Comparison of ENCODE assay signal across 9 cellular contexts in the genomic region with DNA sequence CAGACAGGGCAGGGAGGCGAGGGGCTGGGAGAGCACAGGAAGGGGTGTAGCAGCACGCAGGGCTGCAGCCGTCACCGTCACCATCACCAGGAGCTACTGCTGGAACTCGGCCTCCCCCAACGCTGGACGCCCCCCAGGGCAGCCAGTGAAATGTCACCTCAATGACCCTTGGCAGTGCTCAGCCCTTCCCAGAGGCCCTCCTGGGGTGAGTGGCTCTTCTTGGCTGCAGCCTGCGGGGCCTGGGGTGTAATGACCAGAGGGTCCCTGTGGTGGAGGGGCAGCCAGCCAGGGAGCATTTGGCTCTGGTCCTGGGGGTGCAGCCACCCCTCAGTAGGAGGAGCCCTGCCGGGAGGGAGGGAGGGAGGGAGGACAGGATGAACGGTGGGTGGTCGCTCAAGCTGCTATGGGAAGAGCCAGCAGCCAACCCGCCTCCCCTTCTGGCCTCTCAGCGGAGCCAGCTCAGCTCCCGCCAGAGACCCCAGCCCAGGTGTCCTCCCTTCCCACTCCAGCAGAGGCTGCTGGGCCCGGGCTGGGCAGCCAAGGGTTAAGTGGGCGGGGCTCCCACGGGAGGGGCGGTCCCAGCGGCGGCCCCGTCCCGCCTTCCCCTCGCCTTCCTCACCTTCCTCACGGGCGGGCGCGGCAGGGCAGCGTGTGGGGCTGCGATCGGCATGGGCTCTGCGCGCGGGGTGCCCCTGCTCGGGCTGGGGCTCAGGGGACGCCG. TPM values are rescaled to one million over a fixed set of nuclear protein-coding genes. Genes with fewer than 3 reads are reported as not detected.
A peak's percentile ranks its signal among the peaks of the same experiment; 100 is the strongest.
DNase-seq lines count a peak whose midpoint lies in the region; ATAC-seq and TF ChIP-seq lines count a peak whose summit lies in the region.
"Had no signal": no experiment of that assay in that cellular context is flagged by ENCODE, and none has a peak within 500 bp of the region (broad histone marks: within the 10 kb centered on the region; RNA-seq: fewer than 3 reads in every experiment).

No MANE protein-coding gene starts in this region.

- no peaks in the 10 kb centered on the region for H3K9me3 ChIP-seq in WERI-Rb-1 (ENCODE audit: severe bottlenecking)

- peaks cover 6% of the 10 kb centered on the region for H3K36me3 ChIP-seq in WERI-Rb-1

- no peak overlapping the region for H3K27ac Mint-ChIP-seq in activated CD4-positive, alpha-beta T cell treated with anti-CD3 and anti-CD28 coated beads for 36 hours
- H3K27ac Mint-ChIP-seq in activated CD4-positive, alpha-beta T cell treated with anti-CD3 and anti-CD28 coated beads, Interleukin-2, amount 10 ng/mL, durations not matched to agents 7 days and 5 days: no peak overlapping the region
- H3K27ac Mint-ChIP-seq in endothelial cell (ENCODE audit: unreplicated experiment): no peak overlapping the region

- H3K27ac ChIP-seq in WERI-Rb-1: peak overlapping the region; percentile 98

- no peaks in the 10 kb centered on the region for H3K9me3 Mint-ChIP-seq in activated CD4-positive, alpha-beta T cell treated with anti-CD3 and anti-CD28 coated beads for 36 hours (ENCODE audit: low read depth)
- no peaks in the 10 kb centered on the region for H3K9me3 Mint-ChIP-seq in activated CD4-positive, alpha-beta T cell treated with anti-CD3 and anti-CD28 coated beads, Interleukin-2, amount 10 ng/mL, durations not matched to agents 7 days and 5 days
- H3K9me3 Mint-ChIP-seq in endothelial cell (ENCODE audit: unreplicated experiment): no peaks in the 10 kb centered on the region

- peak; percentile 59 for ATAC-seq in activated CD4-positive, alpha-beta T cell treated with anti-CD3 and anti-CD28 coated beads for 36 hours
- ATAC-seq in stimulated activated naive CD8-positive, alpha-beta T cell treated with anti-CD3 and anti-CD28 coated beads, Interleukin-15, Interleukin-2, amounts not matched to agents 100 U/mL and 50 U/mL, for 24 hours: no peak
- ATAC-seq in HG03095 (IDR thresholded peaks at IDR 0.05; ENCODE audit: unreplicated experiment): no peak

- no peaks in the 10 kb centered on the region for H3K27me3 ChIP-seq in WERI-Rb-1 (ENCODE audit: insufficient read depth, low read depth, severe bottlenecking)

- intact Hi-C loops in activated CD4-positive, alpha-beta T cell treated with anti-CD3 and anti-CD28 coated beads for 36 hours (cut with DNase I, micrococcal nuclease): no loop called here

- no peaks in the 10 kb centered on the region for H3K36me3 Mint-ChIP-seq in activated CD4-positive, alpha-beta T cell treated with anti-CD3 and anti-CD28 coated beads for 36 hours (ENCODE audit: low read depth)
- no peaks in the 10 kb centered on the region for H3K36me3 Mint-ChIP-seq in activated CD4-positive, alpha-beta T cell treated with anti-CD3 and anti-CD28 coated beads, Interleukin-2, amount 10 ng/mL, durations not matched to agents 7 days and 5 days (ENCODE audit: low read depth)
- H3K36me3 Mint-ChIP-seq in endothelial cell (ENCODE audit: low read depth, unreplicated experiment): no peaks in the 10 kb centered on the region

- CTCF ChIA-PET in activated CD4-positive, alpha-beta T cell treated with anti-CD3 and anti-CD28 coated beads for 36 hours (lab: Charles Lee): no interaction called here
- CTCF ChIA-PET in activated CD4-positive, alpha-beta T cell treated with anti-CD3 and anti-CD28 coated beads, Interleukin-2, amount 10 ng/mL, durations not matched to agents 7 days and 5 days (lab: Charles Lee): no interaction called here

- no peaks in the 10 kb centered on the region for H3K27me3 Mint-ChIP-seq in activated CD4-positive, alpha-beta T cell treated with anti-CD3 and anti-CD28 coated beads for 36 hours
- no peaks in the 10 kb centered on the region for H3K27me3 Mint-ChIP-seq in activated CD4-positive, alpha-beta T cell treated with anti-CD3 and anti-CD28 coated beads, Interleukin-2, amount 10 ng/mL, durations not matched to agents 7 days and 5 days
- H3K27me3 Mint-ChIP-seq in endothelial cell (ENCODE audit: unreplicated experiment): peaks cover 3% of the 10 kb centered on the region

- peak; percentile 53 for DNase-seq in activated CD4-positive, alpha-beta T cell treated with anti-CD3 and anti-CD28 coated beads for 36 hours
- DNase-seq in activated CD4-positive, alpha-beta T cell treated with anti-CD3 and anti-CD28 coated beads, Interleukin-2, amount 10 ng/mL, durations not matched to agents 7 days and 5 days: no peak
- DNase-seq in WERI-Rb-1 (peak; percentile 64), endothelial cell (ENCODE audit: low spot score) (peak; percentile 47), HuH-7 (ENCODE audit: low spot score) (no peak), MV-4-11 (lab: John Stamatoyannopoulos, UW) (no peak)
- DNase-seq in stimulated activated naive CD8-positive, alpha-beta T cell treated with anti-CD3 and anti-CD28 coated beads, Interleukin-15, Interleukin-2, amounts not matched to agents 100 U/mL and 50 U/mL, for 24 hours: peak; percentile 52
- DNase-seq: NCI-H1930 had no signal

- POLR2A ChIA-PET in activated CD4-positive, alpha-beta T cell treated with anti-CD3 and anti-CD28 coated beads for 36 hours (lab: Charles Lee): no interaction called here
- POLR2A ChIA-PET in activated CD4-positive, alpha-beta T cell treated with anti-CD3 and anti-CD28 coated beads, Interleukin-2, amount 10 ng/mL, durations not matched to agents 7 days and 5 days (lab: Charles Lee): no interaction called here

- H3K4me1 Mint-ChIP-seq in activated CD4-positive, alpha-beta T cell treated with anti-CD3 and anti-CD28 coated beads for 36 hours: no peaks in the 10 kb centered on the region
- H3K4me1 Mint-ChIP-seq in activated CD4-positive, alpha-beta T cell treated with anti-CD3 and anti-CD28 coated beads, Interleukin-2, amount 10 ng/mL, durations not matched to agents 7 days and 5 days: no peaks in the 10 kb centered on the region
- H3K4me1 Mint-ChIP-seq in endothelial cell (ENCODE audit: unreplicated experiment): no peaks in the 10 kb centered on the region

- TF ChIP-seq CTCF in WERI-Rb-1 (IDR thresholded peaks at IDR 0.05; ENCODE audit: low read depth, low read length) (0 out of 2 replicates have a peak, but pooled peaks have one; percentile 8), endothelial cell (IDR thresholded peaks at IDR 0.05; ENCODE audit: unreplicated experiment) (no peak)

- no peak overlapping the region for H3K4me3 Mint-ChIP-seq in activated CD4-positive, alpha-beta T cell treated with anti-CD3 and anti-CD28 coated beads for 36 hours
- no peak overlapping the region for H3K4me3 Mint-ChIP-seq in activated CD4-positive, alpha-beta T cell treated with anti-CD3 and anti-CD28 coated beads, Interleukin-2, amount 10 ng/mL, durations not matched to agents 7 days and 5 days
- H3K4me3 Mint-ChIP-seq in endothelial cell (ENCODE audit: unreplicated experiment): no peak overlapping the region

- H3K4me3 ChIP-seq in WERI-Rb-1 (ENCODE audit: low read depth, low read length): peak overlapping the region; percentile 76

RNA-seq across cellular contexts. Expression of a gene that starts 9.1 kb away (rescaled TPM):
- 1 to 10 TPM; 5.1 to 6.3 TPM for total RNA-seq in activated CD4-positive, alpha-beta T cell treated with anti-CD3 and anti-CD28 coated beads for 36 hours
- total RNA-seq in activated CD4-positive, alpha-beta T cell treated with anti-CD3 and anti-CD28 coated beads, Interleukin-2, amount 10 ng/mL, durations not matched to agents 7 days and 5 days: 10 to 100 TPM; 16.7 to 21.1 TPM
- not detected for total RNA-seq in endothelial cell (ENCODE audit: unreplicated experiment)

RNA-seq across cellular contexts. Expression of a gene that starts 54.6 kb away (rescaled TPM):
- total RNA-seq in activated CD4-positive, alpha-beta T cell treated with anti-CD3 and anti-CD28 coated beads for 36 hours: 10 to 100 TPM; 15.1 to 17.7 TPM
- total RNA-seq in activated CD4-positive, alpha-beta T cell treated with anti-CD3 and anti-CD28 coated beads, Interleukin-2, amount 10 ng/mL, durations not matched to agents 7 days and 5 days: 10 to 100 TPM in 1 of 2 experiments, 1 to 10 TPM in 1; 9.2 to 10.3 TPM
- total RNA-seq in endothelial cell (ENCODE audit: unreplicated experiment): 25.4 TPM

RNA-seq across cellular contexts. Expression of a gene that starts 59.4 kb away (rescaled TPM):
- 10 to 100 TPM; 32.4 to 39.2 TPM for total RNA-seq in activated CD4-positive, alpha-beta T cell treated with anti-CD3 and anti-CD28 coated beads for 36 hours
- total RNA-seq in activated CD4-positive, alpha-beta T cell treated with anti-CD3 and anti-CD28 coated beads, Interleukin-2, amount 10 ng/mL, durations not matched to agents 7 days and 5 days: 10 to 100 TPM; 66.6 to 76.6 TPM
- 32.3 TPM for total RNA-seq in endothelial cell (ENCODE audit: unreplicated experiment)

Comparison
In these comparisons a context has a peak if more than half of its experiments do, and no peak if none do; other contexts are left out.
1. DNase-seq: peak in activated CD4-positive, alpha-beta T cell treated with anti-CD3 and anti-CD28 coated beads for 36 hours (single experiment), WERI-Rb-1 (single experiment), endothelial cell (single experiment) and stimulated activated naive CD8-positive, alpha-beta T cell treated with anti-CD3 and anti-CD28 coated beads, Interleukin-15, Interleukin-2, amounts not matched to agents 100 U/mL and 50 U/mL, for 24 hours (single experiment); none in activated CD4-positive, alpha-beta T cell treated with anti-CD3 and anti-CD28 coated beads, Interleukin-2, amount 10 ng/mL, durations not matched to agents 7 days and 5 days (single experiment), HuH-7 (single experiment) and MV-4-11 (single experiment).